Comparison of ENCODE assay signal across 13 cellular contexts in genomic region chr6:7276199-7276524, GRCh38. TPM values are rescaled to one million over a fixed set of nuclear protein-coding genes. Genes with fewer than 3 reads are reported as not detected.
DNase-seq lines count a peak whose midpoint lies in the region; ATAC-seq and TF ChIP-seq lines count a peak whose summit lies in the region.
"Had no signal": no experiment of that assay in that cellular context is flagged by ENCODE, and none has a peak within 500 bp of the region (broad histone marks: within the 10 kb centered on the region; RNA-seq: fewer than 3 reads in every experiment).

No MANE protein-coding gene starts in this region.

- H3K9me3 ChIP-seq in HEK293 (ENCODE audit: control insufficient read depth, insufficient read depth, low read depth, low read length) (no peaks in the 10 kb centered on the region), lung (ENCODE audit: control insufficient read depth in 2 of 2, insufficient read depth in 1 of 2, low read length in 1 of 2) (no peaks in the 10 kb centered on the region), upper lobe of right lung (no peaks in the 10 kb centered on the region)
- H3K9me3 ChIP-seq: Peyer's patch, SJCRH30 had no signal

- H3K4me3 ChIP-seq in HEK293 (ENCODE audit: low read depth, low read length) (no peak overlapping the region), lung (no peak overlapping the region), upper lobe of right lung (no peak overlapping the region)
- H3K4me3 ChIP-seq: neural progenitor cell, Peyer's patch, SJCRH30 had no signal

- DNase-seq in lung (ENCODE audit: low spot score) = peak; percentile 15
- no peak for DNase-seq in activated effector memory CD4-positive, alpha-beta T cell treated with anti-CD3 and anti-CD28 coated beads, Interleukin-2, amount 50 U/mL, for 16 hours
- DNase-seq in mesenteric fat pad (ENCODE audit: low spot score) = no peak
- DNase-seq in upper lobe of right lung = no peak
- no peak for DNase-seq in KBM-7

- H3K27ac ChIP-seq in C4-2B (no peak overlapping the region), HEK293 (ENCODE audit: extremely low read depth, low read depth, low read length) (no peak overlapping the region), VCaP (no peak overlapping the region), lung (ENCODE audit: low read depth in 1 of 2, low read length in 1 of 2) (no peak overlapping the region), upper lobe of right lung (no peak overlapping the region)
- H3K27ac ChIP-seq: HL-60, neural progenitor cell, parathyroid adenoma, Peyer's patch, SJCRH30 had no signal

- in situ Hi-C loops in KBM-7 (cut with MboI; ENCODE audit: low pct_unique_long_range_greater_than_20kb, low sequenced_read_pairs) = no loop called here

- no peaks in the 10 kb centered on the region for H3K27me3 ChIP-seq in lung (ENCODE audit: control insufficient read depth, insufficient read depth)
- H3K27me3 ChIP-seq in upper lobe of right lung = no peaks in the 10 kb centered on the region
- H3K27me3 ChIP-seq: neural progenitor cell, Peyer's patch, SJCRH30 had no signal

- ATAC-seq in lung (ENCODE audit: insufficient read depth, low FRiP score) (no peak), upper lobe of right lung (no peak)

- WGBS in lung, 2 donors = 69 to 73% methylated on average over 7 of the region's 7 CpGs

- H3K4me1 ChIP-seq in HEK293 (ENCODE audit: control insufficient read depth, insufficient read depth, low read length) (no peaks in the 10 kb centered on the region), lung (ENCODE audit: control insufficient read depth in 2 of 2, insufficient read depth in 2 of 2, low read length in 2 of 2) (peaks cover 0 to 3% of the 10 kb centered on the region in 2 donors), upper lobe of right lung (no peaks in the 10 kb centered on the region)
- H3K4me1 ChIP-seq: SJCRH30 had no signal

- H3K36me3 ChIP-seq in HEK293 (ENCODE audit: control insufficient read depth in 2 of 2, insufficient read depth in 1 of 2, low read length in 2 of 2) = no peaks in the 10 kb centered on the region
- no peaks in the 10 kb centered on the region for H3K36me3 ChIP-seq in lung (ENCODE audit: control insufficient read depth in 2 of 2, insufficient read depth in 2 of 2, low read length in 2 of 2)
- no peaks in the 10 kb centered on the region for H3K36me3 ChIP-seq in upper lobe of right lung
- H3K36me3 ChIP-seq: neural progenitor cell, Peyer's patch, SJCRH30 had no signal

- TF ChIP-seq CTCF in C4-2B (conservative IDR thresholded peaks at IDR 0.05) (peak; percentile 63), HEK293 (tag by site-specific recombination; IDR thresholded peaks at IDR 0.05) (no peak), VCaP (conservative IDR thresholded peaks at IDR 0.05) (peak; percentile 12; the same call in 1 of the 2 replicates), lung (IDR thresholded peaks at IDR 0.05; ENCODE audit: control extremely low read depth, extremely low read depth) (no peak), upper lobe of right lung (IDR thresholded peaks at IDR 0.05) (no peak)

- POLR2A ChIA-PET in HEK293 (lab: Yijun Ruan, JAX) = interaction anchor here (0.6 to 1.6 kb wide), 2 partner anchors 113 to 298 kb away, joined by 3 to 8 read pairs; partner anchors contain the start of genes CAGE1 and RIOK1

- intact Hi-C loops in upper lobe of right lung (cut with DNase I) = no loop called here

- CTCF ChIA-PET in HEK293 (lab: Yijun Ruan, JAX) = interaction anchor here (0.6 to 4.4 kb wide), 37 partner anchors 10 to 1300 kb away, joined by 3 to 59 read pairs (median 5); partner anchors contain the start of genes CAGE1, RIOK1 and RREB1

TF ChIP-seq in HEK293, 187 proteins besides CTCF, POLR2A, EP300 and RAD21:
- TF ChIP-seq ZNF561 (tag by site-specific recombination; IDR thresholded peaks at IDR 0.05; ENCODE audit: borderline replicate concordance) (0 out of 2 replicates have a peak, but pooled peaks have one; percentile 2), ZSCAN18 (tag by site-specific recombination; IDR thresholded peaks at IDR 0.05) (no peak)
TF ChIP-seq in HEK293: peak in this region for 1.

RNA-seq across cellular contexts. Expression of gene SSR1, which starts 36.8 kb away (rescaled TPM):
- total RNA-seq in lung (100 to 1,000 TPM in 1 of 2 donors, 10 to 100 TPM in 1; 91.2 to 150 TPM), mesenteric fat pad (150 TPM), upper lobe of right lung (128 TPM)
- 10 to 100 TPM; 22.4 to 88.9 TPM for polyA plus RNA-seq in lung

Comparison
In these comparisons a context has a peak if more than half of its experiments do, and no peak if none do; other contexts are left out.
1. CTCF ChIP-seq: peak in C4-2B (single experiment) and VCaP (single experiment); none in HEK293 (single experiment), lung (single experiment) and upper lobe of right lung (single experiment).